Comparison of ENCODE assay signal across 8 cellular contexts in the genomic region with DNA sequence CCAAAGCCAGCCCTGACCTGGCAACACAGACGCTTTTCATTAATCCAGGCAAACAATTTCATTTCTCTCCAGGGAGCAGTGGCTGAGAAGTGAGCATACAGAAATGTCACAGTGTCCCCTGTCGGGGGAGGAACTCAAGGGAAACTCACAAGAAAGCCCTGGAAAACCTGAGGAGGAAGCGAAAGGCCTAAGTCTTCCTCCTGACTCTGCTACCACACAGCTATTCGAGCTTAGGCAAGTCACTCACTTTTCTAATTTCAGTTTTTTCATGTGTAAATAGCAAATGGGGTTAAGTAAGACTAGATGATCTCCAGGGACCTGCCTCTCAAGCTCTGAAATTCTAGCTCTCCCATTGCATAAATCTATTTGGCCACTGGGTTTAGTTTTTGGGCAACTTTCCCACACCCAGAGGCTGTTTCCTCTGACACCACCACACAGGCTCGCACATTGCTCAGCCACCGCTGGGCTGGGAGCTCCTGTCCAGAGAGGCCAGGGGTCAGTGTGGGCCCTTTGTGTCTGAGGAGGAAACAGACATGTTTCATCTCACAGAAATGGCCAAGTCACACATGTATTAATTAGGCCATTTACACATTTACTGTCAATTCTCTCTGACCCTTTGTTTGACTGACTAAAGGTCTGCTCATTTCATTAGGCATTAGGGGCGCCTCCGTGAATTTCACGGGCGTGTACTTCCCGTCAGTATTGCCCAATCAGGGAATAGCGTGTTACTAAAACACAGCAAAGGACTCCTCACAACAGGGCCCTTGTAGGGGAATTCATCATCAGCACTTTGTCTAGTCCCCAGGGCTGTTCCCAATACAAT. TPM values are rescaled to one million over a fixed set of nuclear protein-coding genes. Genes with fewer than 3 reads are reported as not detected.
DNase-seq lines count a peak whose midpoint lies in the region; ATAC-seq and TF ChIP-seq lines count a peak whose summit lies in the region.

No MANE protein-coding gene starts in this region.

- H3K9me3 ChIP-seq in body of pancreas = no peaks in the 10 kb centered on the region

- H3K27ac ChIP-seq in body of pancreas = peak overlapping the region in 3 of 4 donors; percentile 11 to 77 (median 59)

- H3K36me3 ChIP-seq in body of pancreas (replicated peaks in 1 of 2; ENCODE audit: insufficient read depth in 1 of 2, low read depth in 2 of 2) = peaks cover 16 to 36% of the 10 kb centered on the region in 2 donors

- H3K4me1 ChIP-seq in body of pancreas = peaks cover 8% of the 10 kb centered on the region

- WGBS in body of pancreas, 2 donors = 49 to 73% methylated on average over 12 of the region's 12 CpGs

- DNase-seq in GM03348 (ENCODE audit: low spot score) (peak; percentile 92), MV-4-11 (lab: John Stamatoyannopoulos, UW) (peak; percentile 98), body of pancreas (peak in 3 of 4 donors; percentile 50 to 69 (median 53)), left lobe of liver (ENCODE audit: low spot score) (peak; percentile 87), stromal cell of bone marrow (ENCODE audit: low read depth) (peak; percentile 100), NCI-H2029 (lab: John Stamatoyannopoulos, UW) (no peak), COR-L47 (lab: John Stamatoyannopoulos, UW) (no peak)

- H3K27me3 ChIP-seq in body of pancreas = no peaks in the 10 kb centered on the region

- ATAC-seq in body of pancreas (peak; percentile 62), left lobe of liver (peak; percentile 77), HG02588 (IDR thresholded peaks at IDR 0.05; ENCODE audit: unreplicated experiment) (no peak)

- no peak for TF ChIP-seq CTCF in body of pancreas (IDR thresholded peaks at IDR 0.05)

- TF ChIP-seq POLR2A in body of pancreas (IDR thresholded peaks at IDR 0.05) = no peak

- no peak overlapping the region for H3K4me3 ChIP-seq in body of pancreas

- intact Hi-C loops in body of pancreas (cut with DNase I) = loop anchor here (10.0 kb wide), 1 partner anchor 311 kb away; no protein-coding TSS in a partner anchor

RNA-seq across cellular contexts. Expression of gene PNMA1, which starts 9.8 kb away (rescaled TPM):
- total RNA-seq in body of pancreas (1 to 10 TPM; 5.7 to 6.9 TPM), left lobe of liver (2.3 TPM)

Comparison
In these comparisons a context has a peak if more than half of its experiments do, and no peak if none do; other contexts are left out.
1. DNase-seq: peak in GM03348 (single experiment), MV-4-11 (single experiment), body of pancreas (3 of 4), left lobe of liver (single experiment) and stromal cell of bone marrow (single experiment); none in NCI-H2029 (single experiment) and COR-L47 (single experiment).